In the genomic region with DNA sequence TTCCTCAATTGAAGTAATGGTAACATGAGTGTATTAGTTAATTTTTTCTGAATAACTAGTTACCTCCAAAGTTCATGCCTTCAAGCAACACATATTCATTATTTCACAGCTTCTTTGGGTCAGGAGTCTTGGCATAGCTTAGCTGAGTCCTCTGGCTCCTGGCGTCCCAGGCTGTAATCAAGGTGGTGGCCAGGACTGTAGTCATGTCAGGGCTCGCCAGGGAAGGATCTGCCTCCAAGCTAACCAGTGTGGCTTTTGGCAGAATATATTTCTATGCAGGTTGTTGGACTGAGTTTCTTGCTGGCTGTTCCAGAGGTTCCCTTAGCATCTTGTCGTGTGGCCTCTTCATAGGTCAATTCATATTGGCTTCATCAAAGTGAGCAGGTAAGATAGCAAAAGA, we compare ENCODE assay signal across 19 cellular contexts. TPM values are rescaled to one million over a fixed set of nuclear protein-coding genes. Genes with fewer than 3 reads are reported as not detected.
A peak's percentile ranks its signal among the peaks of the same experiment; 100 is the strongest.
DNase-seq lines count a peak whose midpoint lies in the region; ATAC-seq, FAIRE-seq and TF ChIP-seq lines count a peak whose summit lies in the region.
"Had no signal": no experiment of that assay in that cellular context is flagged by ENCODE, and none has a peak within 500 bp of the region (broad histone marks: within the 10 kb centered on the region; RNA-seq: fewer than 3 reads in every experiment).

No MANE protein-coding gene starts in this region.

- peak overlapping the region; percentile 27 to 73 (median 60) for H3K27ac Mint-ChIP-seq in naive B cell
- H3K27ac Mint-ChIP-seq: CD14-positive monocyte; CD4-positive, alpha-beta memory T cell had no signal

- peaks cover 0 to 16% of the 10 kb centered on the region in 2 donors for H3K36me3 Mint-ChIP-seq in naive B cell
- H3K36me3 Mint-ChIP-seq: CD4-positive, alpha-beta memory T cell had no signal

- no peaks in the 10 kb centered on the region for H3K27me3 Mint-ChIP-seq in naive B cell

- H3K36me3 ChIP-seq in bronchial epithelial cell (ENCODE audit: control insufficient read depth, insufficient read depth, low read length) = no peaks in the 10 kb centered on the region
- H3K36me3 ChIP-seq in effector memory CD4-positive, alpha-beta T cell (ENCODE audit: control insufficient read depth, insufficient read depth, low read length) = no peaks in the 10 kb centered on the region
- no peaks in the 10 kb centered on the region for H3K36me3 ChIP-seq in BE2C
- H3K36me3 ChIP-seq: BLaER1, HAP-1 had no signal

- no peak overlapping the region for H3K4me3 Mint-ChIP-seq in naive B cell
- H3K4me3 Mint-ChIP-seq: CD14-positive monocyte; CD4-positive, alpha-beta memory T cell had no signal

- H3K4me3 ChIP-seq in bronchial epithelial cell (ENCODE audit: low read depth, low read length) (no peak overlapping the region), BE2C (ENCODE audit: low read depth, low read length) (no peak overlapping the region)
- H3K4me3 ChIP-seq in effector memory CD4-positive, alpha-beta T cell (ENCODE audit: insufficient read depth, low read depth, low read length, poor library complexity, severe bottlenecking) = no peak overlapping the region
- H3K4me3 ChIP-seq: BLaER1, GM23248, HAP-1, K562 had no signal

- peak; percentile 57 for DNase-seq in bronchial epithelial cell (ENCODE audit: low read depth)
- DNase-seq in naive B cell = no peak
- DNase-seq in effector memory CD4-positive, alpha-beta T cell = no peak
- no peak for DNase-seq in BE2C
- DNase-seq: ACHN; CD4-positive, alpha-beta memory T cell; DMS79 treated with DMSO at 0.1 percent for 48 hours; GF-D8; GM23248; IMR-90 had no signal

- no peaks in the 10 kb centered on the region for H3K4me1 ChIP-seq in effector memory CD4-positive, alpha-beta T cell (ENCODE audit: control insufficient read depth, insufficient read depth, low read length, poor library complexity, severe bottlenecking)
- H3K4me1 ChIP-seq in BE2C = no peaks in the 10 kb centered on the region
- H3K4me1 ChIP-seq: HAP-1 had no signal

- no peak for TF ChIP-seq CTCF in bronchial epithelial cell (IDR thresholded peaks at IDR 0.05; ENCODE audit: insufficient read depth, low read length, severe bottlenecking)
- no peak for TF ChIP-seq CTCF in BE2C (IDR thresholded peaks at IDR 0.05; ENCODE audit: low read depth, low read length)

- peaks cover 0 to 3% (median 0%) of the 10 kb centered on the region in 7 donors for H3K9me3 Mint-ChIP-seq in naive B cell
- H3K9me3 Mint-ChIP-seq: CD14-positive monocyte; CD4-positive, alpha-beta memory T cell had no signal

- H3K27me3 ChIP-seq in bronchial epithelial cell (ENCODE audit: control insufficient read depth, insufficient read depth, low read length) = no peaks in the 10 kb centered on the region
- H3K27me3 ChIP-seq in effector memory CD4-positive, alpha-beta T cell (replicated peaks; ENCODE audit: control insufficient read depth, insufficient read depth, low read length, poor library complexity, severe bottlenecking) = no peaks in the 10 kb centered on the region
- H3K27me3 ChIP-seq in BE2C = no peaks in the 10 kb centered on the region
- H3K27me3 ChIP-seq: BLaER1 had no signal

- peaks cover 38 to 75% (median 71%) of the 10 kb centered on the region in 3 donors for H3K4me1 Mint-ChIP-seq in naive B cell
- H3K4me1 Mint-ChIP-seq: CD4-positive, alpha-beta memory T cell had no signal

- no peaks in the 10 kb centered on the region for H3K9me3 ChIP-seq in effector memory CD4-positive, alpha-beta T cell (ENCODE audit: control insufficient read depth, low read length)
- H3K9me3 ChIP-seq in BE2C = no peaks in the 10 kb centered on the region
- H3K9me3 ChIP-seq: BLaER1, HAP-1 had no signal

- H3K27ac ChIP-seq in effector memory CD4-positive, alpha-beta T cell (ENCODE audit: insufficient read depth, low read length, poor library complexity, severe bottlenecking) = no peak overlapping the region
- H3K27ac ChIP-seq: BLaER1, GM23248 had no signal

- FAIRE-seq in bronchial epithelial cell (lab: Jason Lieb, UNC) = no peak
- FAIRE-seq: A204.1, HTR-8/SVneo, K562 had no signal

- peak; percentile 60 for ATAC-seq in esophagus mucosa
- ATAC-seq in naive B cell (ENCODE audit: low read depth in 2 of 2) = no peak
- ATAC-seq in GM19397 (IDR thresholded peaks at IDR 0.05; ENCODE audit: unreplicated experiment) = no peak
- no peak for ATAC-seq in HG03139 (IDR thresholded peaks at IDR 0.05; ENCODE audit: unreplicated experiment)
- ATAC-seq: K562 had no signal

RNA-seq across cellular contexts. Expression of a gene that starts 10.0 kb away (rescaled TPM):
- total RNA-seq in bronchial epithelial cell = 1.8 and 2.4 TPM in 2 replicates
- total RNA-seq in esophagus mucosa = 18.7 TPM
- 10 to 100 TPM in 5 of 6 donors, 1 to 10 TPM in 1; 5.8 to 23.9 (median 16.0) TPM for polyA plus RNA-seq in naive B cell (ENCODE audit: low read depth in 6 of 6)
- not detected for polyA plus RNA-seq in BE2C (2012; ENCODE audit: insufficient read depth, insufficient read length, low read depth)
- total RNA-seq: GM23248, IMR-90 had no signal
- polyA plus RNA-seq: CD4-positive, alpha-beta memory T cell; GM23248; K562 had no signal
